ENCODE assay signal across 8 cellular contexts in the genomic region with DNA sequence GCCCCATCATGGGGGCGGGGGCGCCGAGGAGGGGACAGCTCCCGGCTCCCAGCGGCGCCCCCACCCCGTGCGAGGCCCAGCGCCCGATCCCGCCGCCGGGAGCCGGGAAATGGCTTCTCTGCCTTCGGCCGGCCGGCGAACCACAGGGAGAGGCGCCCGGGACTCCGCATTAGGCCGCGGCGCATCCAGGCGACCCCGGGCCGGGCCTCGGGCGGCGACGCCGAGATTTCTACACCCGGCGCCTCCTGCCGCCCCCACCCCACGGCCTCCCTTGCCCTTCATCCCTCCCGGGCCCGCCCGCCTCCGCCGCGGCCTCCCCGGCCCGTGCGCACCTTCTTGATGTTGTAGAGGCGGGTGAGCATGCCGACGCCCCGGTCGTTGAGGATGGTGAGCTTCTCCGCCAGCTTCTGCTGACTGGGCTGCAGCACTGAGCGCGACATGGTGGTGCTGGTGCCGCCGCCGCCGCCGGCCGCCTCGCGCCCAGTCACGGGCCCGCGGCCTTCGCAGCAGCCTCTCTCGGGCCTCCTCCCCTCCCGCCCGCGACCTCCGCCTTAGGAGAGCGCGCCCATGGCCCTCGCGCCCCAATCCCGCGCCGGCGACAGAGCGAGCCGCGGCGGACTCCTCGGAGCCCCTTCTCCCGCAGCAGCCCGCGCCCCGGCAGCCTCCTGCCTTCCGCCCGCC. TPM values are rescaled to one million over a fixed set of nuclear protein-coding genes. Genes with fewer than 3 reads are reported as not detected.
A peak's percentile ranks its signal among the peaks of the same experiment; 100 is the strongest.
DNase-seq lines count a peak whose midpoint lies in the region; ATAC-seq lines count a peak whose summit lies in the region.

No MANE protein-coding gene starts in this region.

- H3K4me1 ChIP-seq in ectodermal cell (ENCODE audit: control insufficient read depth, insufficient read depth, low read length), result peaks cover 18% of the 10 kb centered on the region

- peaks cover 21% of the 10 kb centered on the region for H3K27me3 ChIP-seq in ectodermal cell (ENCODE audit: control insufficient read depth, insufficient read depth, low read length, poor library complexity, severe bottlenecking)

- H3K36me3 ChIP-seq in ectodermal cell (ENCODE audit: control insufficient read depth, insufficient read depth, low read length), result no peaks in the 10 kb centered on the region

- WGBS in ectodermal cell, 2 experiments, result 0% methylated on average over 89 of the region's 89 CpGs

- peak; percentile 63 for DNase-seq in DMS53 treated with DMSO at 0.1 percent for 48 hours (lab: John Stamatoyannopoulos, UW; ENCODE audit: unreplicated experiment)
- DNase-seq in activated CD4-positive, CD25-positive, alpha-beta regulatory T cell treated with anti-CD3 and anti-CD28 coated beads, Interleukin-2, amount 50 U/mL, for 16 hours (ENCODE audit: low read depth, low spot score), result peak; percentile 10
- peak; percentile 30 for DNase-seq in medulla oblongata (ENCODE audit: extremely low spot score)
- DNase-seq in stimulated activated CD8-positive, alpha-beta memory T cell treated with anti-CD3 and anti-CD28 coated beads, Interleukin-2, amount 100 ng/mL, for 48 hours (ENCODE audit: low read depth in 2 of 2), result peak; percentile 14
- DNase-seq in HT-29 (ENCODE audit: low spot score), result no peak

- peak overlapping the region; percentile 93 for H3K4me3 ChIP-seq in ectodermal cell (ENCODE audit: insufficient read depth, low read depth, low read length)

- ATAC-seq in GM19455 (IDR thresholded peaks at IDR 0.05; ENCODE audit: unreplicated experiment) (peak; percentile 59), HG03469 (IDR thresholded peaks at IDR 0.05; ENCODE audit: unreplicated experiment) (peak; percentile 12)

- H3K27ac ChIP-seq in ectodermal cell (ENCODE audit: insufficient read depth, low read depth, low read length, poor library complexity, severe bottlenecking), result peak overlapping the region; percentile 89

- no peaks in the 10 kb centered on the region for H3K9me3 ChIP-seq in ectodermal cell (ENCODE audit: control insufficient read depth, low read length)

RNA-seq across cellular contexts. Expression of a gene that starts 0.5 kb away (rescaled TPM):
- polyA plus RNA-seq in ectodermal cell (2013, experiment 1 of 4), result 102 TPM
- 106 TPM for polyA plus RNA-seq in ectodermal cell (2013, experiment 2 of 4)
- 92.7 TPM for polyA plus RNA-seq in ectodermal cell (2013, experiment 3 of 4)
- polyA plus RNA-seq in ectodermal cell (2013, experiment 4 of 4), result 95.1 TPM
- 43.2 and 45.7 TPM in 2 replicates for total RNA-seq in HT-29 (2014; rRNA removed; shearing (Covaris generic))

RNA-seq across cellular contexts. Expression of a gene that starts 40.7 kb away (rescaled TPM):
- 1.5 TPM for polyA plus RNA-seq in ectodermal cell (2013, experiment 1 of 4)
- 1.8 TPM for polyA plus RNA-seq in ectodermal cell (2013, experiment 2 of 4)
- polyA plus RNA-seq in ectodermal cell (2013, experiment 3 of 4), result 1.7 TPM
- 0.77 TPM for polyA plus RNA-seq in ectodermal cell (2013, experiment 4 of 4)
- 0.37 and 0.51 TPM in 2 replicates for total RNA-seq in HT-29 (2014; rRNA removed; shearing (Covaris generic))
